Comparison of ENCODE assay signal across 18 cellular contexts in genomic region chr3:46906471-46907058, GRCh38. TPM values are rescaled to one million over a fixed set of nuclear protein-coding genes. Genes with fewer than 3 reads are reported as not detected.
DNase-seq lines count a peak whose midpoint lies in the region; ATAC-seq, FAIRE-seq and TF ChIP-seq lines count a peak whose summit lies in the region.
"Had no signal": no experiment of that assay in that cellular context is flagged by ENCODE, and none has a peak within 500 bp of the region (broad histone marks: within the 10 kb centered on the region; RNA-seq: fewer than 3 reads in every experiment).

No MANE protein-coding gene starts in this region.

- peaks cover 4% of the 10 kb centered on the region; the same call in 1 of the 2 replicates for H3K9me1 ChIP-seq in IMR-90 (ENCODE audit: insufficient read depth, low read length)

- dilution Hi-C loops in IMR-90 (cut with HindIII; ENCODE audit: low sequenced_read_pairs, unreplicated experiment), result no loop called here

- no peak overlapping the region for H2AK5ac ChIP-seq in IMR-90 (ENCODE audit: low read depth, low read length)

- H2BK120ac ChIP-seq in IMR-90 (ENCODE audit: low read depth, low read length), result no peak overlapping the region

- H3K36me3 ChIP-seq in IMR-90 (ENCODE audit: control insufficient read depth, insufficient read depth, low read length) (no peaks in the 10 kb centered on the region), lower lobe of right lung (no peaks in the 10 kb centered on the region), spleen (no peaks in the 10 kb centered on the region)

- H3K18ac ChIP-seq in IMR-90 (ENCODE audit: low read depth, low read length), result no peak overlapping the region

- no peak for TF ChIP-seq RAD21 in A549 (conservative IDR thresholded peaks at IDR 0.05 in 1 of 2, IDR thresholded peaks at IDR 0.05 in 1 of 2)
- no peak for TF ChIP-seq RAD21 in IMR-90 (IDR thresholded peaks at IDR 0.05; ENCODE audit: low read length)

- no peak overlapping the region for H2BK15ac ChIP-seq in IMR-90 (ENCODE audit: low read depth, low read length)

- ATAC-seq in A549 (no peak), IMR-90 (ENCODE audit: low read depth) (no peak), lower lobe of right lung (no peak)

- H3K56ac ChIP-seq in IMR-90 (ENCODE audit: extremely low read depth, insufficient read depth, low read length), result no peak overlapping the region

- no peak overlapping the region for H3K14ac ChIP-seq in IMR-90 (replicated peaks; ENCODE audit: low read depth, low read length)

- peaks cover 9% of the 10 kb centered on the region; the same call in 2 of the 3 replicates for H3K4me1 ChIP-seq in A549
- peaks cover 4% of the 10 kb centered on the region; the same call in 1 of the 2 replicates for H3K4me1 ChIP-seq in IMR-90 (ENCODE audit: control insufficient read depth, insufficient read depth, low read length)
- H3K4me1 ChIP-seq in lower lobe of right lung, result peaks cover 19% of the 10 kb centered on the region
- H3K4me1 ChIP-seq in spleen, result peaks cover 3 to 31% (median 17%) of the 10 kb centered on the region in 6 donors

- no peak overlapping the region for H3K27ac ChIP-seq in A549
- no peak overlapping the region for H3K27ac ChIP-seq in IMR-90 (ENCODE audit: insufficient read depth, low read length)
- H3K27ac ChIP-seq in lower lobe of right lung, result no peak overlapping the region
- no peak overlapping the region for H3K27ac ChIP-seq in spleen
- H3K27ac ChIP-seq: C4-2B had no signal

- no peak overlapping the region for H2AFZ ChIP-seq in IMR-90 (replicated peaks; ENCODE audit: low read length, poor library complexity)

- CTCF ChIA-PET in A549 (lab: Yijun Ruan, JAX), result interaction anchor here (0.6 to 1.0 kb wide), 4 partner anchors 11 to 428 kb away, joined by 3 to 5 read pairs (median 3); no protein-coding TSS in a partner anchor
- CTCF ChIA-PET in IMR-90 (lab: Yijun Ruan, JAX), result no interaction called here

- no peaks in the 10 kb centered on the region for H4K20me1 ChIP-seq in IMR-90 (ENCODE audit: insufficient read depth, low read length)

- TF ChIP-seq POLR2A in A549 (IDR thresholded peaks at IDR 0.05; ENCODE audit: low read length) (no peak), IMR-90 (IDR thresholded peaks at IDR 0.05; ENCODE audit: low read depth, low read length) (no peak), spleen (IDR thresholded peaks at IDR 0.05) (no peak)

- H4K8ac ChIP-seq in IMR-90 (ENCODE audit: low read depth in 2 of 2, low read length in 2 of 2), result no peak overlapping the region

- no peak overlapping the region for H3K4me3 ChIP-seq in A549
- no peak overlapping the region for H3K4me3 ChIP-seq in IMR-90 (ENCODE audit: insufficient read depth, low read depth, low read length)
- no peak overlapping the region for H3K4me3 ChIP-seq in lower lobe of right lung
- no peak overlapping the region for H3K4me3 ChIP-seq in spleen

- BruUV-seq in IMR-90 (replicated peaks; lab: Mats Ljungman, UMichigan), result no TSS peak

- no CpG with 5 or more reads among the region's 4 CpGs for WGBS in A549 (ENCODE audit: missing lambda C conversion rate)
- WGBS in IMR-90 (ENCODE audit: extremely low coverage in 2 of 2, insufficient read length in 1 of 2), 2 experiments, result no CpG with 5 or more reads among the region's 4 CpGs
- WGBS in spleen, 5 donors, result 71 to 88% (median 79%) methylated on average over 3 to 4 of the region's 4 CpGs

- H2BK20ac ChIP-seq in IMR-90 (ENCODE audit: low read depth, low read length), result no peak overlapping the region

- no peaks in the 10 kb centered on the region for H3K9me3 ChIP-seq in A549
- H3K9me3 ChIP-seq in IMR-90 (ENCODE audit: control insufficient read depth, insufficient read depth, low read length), result no peaks in the 10 kb centered on the region
- no peaks in the 10 kb centered on the region for H3K9me3 ChIP-seq in lower lobe of right lung
- H3K9me3 ChIP-seq in spleen, result no peaks in the 10 kb centered on the region

- DNase-seq in A549 (ENCODE audit: low read depth in 1 of 2, low spot score in 1 of 2) (no peak), IMR-90 (no peak), lower lobe of right lung (peak; percentile 20), spleen (peak; percentile 60), hepatic stellate cell (ENCODE audit: low spot score) (no peak), retina (no peak)
- no peak for DNase-seq in activated CD8-positive, alpha-beta memory T cell treated with anti-CD3 and anti-CD28 coated beads, Interleukin-2, amount 50 U/mL, for 48 hours
- DNase-seq: AML-193; HCEC 1CT; NCI-H1092 treated with DMSO at 0.1 percent for 48 hours; NCI-H1694; NCI-H748 treated with DMSO at 0.1 percent for 48 hours; NK-92 treated with Interleukin-12 subunit alpha and Interleukin-12 subunit beta, amount 100 ng/mL, for 24 hours; SHP77 treated with DMSO at 0.1 percent for 48 hours had no signal

- TF ChIP-seq EP300 in A549 (IDR thresholded peaks at IDR 0.05), result no peak

- intact Hi-C loops in IMR-90 (cut with micrococcal nuclease), result loop anchor here (5.0 kb wide), 1 partner anchor 419 kb away; no protein-coding TSS in a partner anchor
- intact Hi-C loops in lower lobe of right lung (cut with DNase I), result no loop called here
- intact Hi-C loops in spleen (cut with DNase I; ENCODE audit: low total_unique reads), result no loop called here

- no peak overlapping the region for H4K5ac ChIP-seq in IMR-90 (ENCODE audit: low read depth, low read length)

- H3K79me1 ChIP-seq in IMR-90 (ENCODE audit: low read depth in 1 of 2, low read length in 2 of 2), result no peaks in the 10 kb centered on the region

- TF ChIP-seq CTCF in A549 (IDR thresholded peaks at IDR 0.05) (no peak), IMR-90 (conservative IDR thresholded peaks at IDR 0.05; ENCODE audit: low read depth, low read length) (no peak), lower lobe of right lung (IDR thresholded peaks at IDR 0.05) (no peak), spleen (IDR thresholded peaks at IDR 0.05 in 8 of 11, conservative IDR thresholded peaks at IDR 0.05 in 3 of 11) (no peak)

- H3K27me3 ChIP-seq in IMR-90 (ENCODE audit: control insufficient read depth, insufficient read depth, low read length) (peaks cover 2% of the 10 kb centered on the region; the same call in 1 of the 2 replicates), lower lobe of right lung (ENCODE audit: low read depth) (peaks cover 4% of the 10 kb centered on the region), spleen (replicated peaks in 1 of 7) (no peaks in the 10 kb centered on the region)

- no peak overlapping the region for H2BK5ac ChIP-seq in IMR-90 (ENCODE audit: low read depth, low read length, poor library complexity, severe bottlenecking)

- peak overlapping the region; percentile 65 for H2AK9ac ChIP-seq in IMR-90 (replicated peaks; ENCODE audit: low read depth, low read length, poor library complexity)

- POLR2A ChIA-PET in A549 (lab: Yijun Ruan, JAX) (no interaction called here), IMR-90 (lab: Charles Lee; ENCODE audit: unreplicated experiment) (no interaction called here)

- H3K9ac ChIP-seq in IMR-90 (ENCODE audit: low read depth, low read length), result no peak overlapping the region

- no peak overlapping the region for H3K4ac ChIP-seq in IMR-90 (ENCODE audit: low read depth, low read length)

- H3K4me2 ChIP-seq in A549 (no peak overlapping the region), IMR-90 (ENCODE audit: low read depth, low read length) (no peak overlapping the region)

- H3K23ac ChIP-seq in IMR-90 (ENCODE audit: low read depth, low read length), result no peak overlapping the region

- H4K91ac ChIP-seq in IMR-90 (ENCODE audit: insufficient read depth, low read depth, low read length), result no peak overlapping the region

- no peak for FAIRE-seq in A549 (lab: Jason Lieb, UNC)
- FAIRE-seq: G401.6, RCC 7860 had no signal

- in situ Hi-C loops in IMR-90 (cut with MboI; ENCODE audit: low sequenced_read_pairs), result no loop called here

TF ChIP-seq in A549, 52 proteins besides CTCF, POLR2A, EP300 and RAD21 (continues in another document):
- TF ChIP-seq ZFP36 (IDR thresholded peaks at IDR 0.05; ENCODE audit: borderline replicate concordance, partially characterized antibody) (peak; percentile 25), FOSB (CRISPR knock-in tag; IDR thresholded peaks at IDR 0.05) (no peak), HOXB13 (CRISPR knock-in tag; IDR thresholded peaks at IDR 0.05; ENCODE audit: low read depth) (no peak), MYC (IDR thresholded peaks at IDR 0.05; ENCODE audit: borderline replicate concordance, low read length) (no peak), EHMT2 (IDR thresholded peaks at IDR 0.05; ENCODE audit: low read depth) (no peak)

RNA-seq across cellular contexts. Expression of gene PTH1R, which starts 29.0 kb away (rescaled TPM):
- polyA plus RNA-seq in A549 (2011; rRNA removed) (0.20 and 0.45 TPM in 2 replicates), A549 (2017; fragmentation: RNase III; extraction: RNeasy Plus Mini Kit Qiagen cat#74134 plus additional on column Dnase treatment) (0.53 to 0.76 TPM (median 0.54 TPM) in 3 replicates), IMR-90 (2012; rRNA removed) (0.15 and 0.56 TPM in 2 replicates), spleen (100 to 1,000 TPM in 1 of 3 donors, 10 to 100 TPM in 2; 61.8 to 190 (median 67.1) TPM)
- 0.63 and 0.83 TPM in 2 replicates for polyA plus RNA-seq in A549 (2012; cell fraction: cytosol; rRNA removed)
- 1.7 and 2.2 TPM in 2 replicates for polyA plus RNA-seq in A549 (2012; cell fraction: nucleus; rRNA removed)
- 0.24 and 0.87 TPM in 2 replicates for polyA minus RNA-seq in A549 (2011; rRNA and poly(A)+ RNA removed)
- total RNA-seq in IMR-90 (2012; rRNA removed) (under 0.01 and 0.18 TPM in 2 replicates), lower lobe of right lung (14.5 TPM), spleen (10 to 100 TPM in 6 of 7 donors, 1 to 10 TPM in 1; 5.1 to 38.7 (median 21.9) TPM)
- polyA plus RNA-seq in IMR-90 (2012; cell fraction: cytosol; rRNA removed), result 0.24 and 0.28 TPM in 2 replicates
- 0.23 and 0.77 TPM in 2 replicates for polyA plus RNA-seq in IMR-90 (2012; cell fraction: nucleus; rRNA removed; ENCODE audit: low replicate concordance)

RNA-seq across cellular contexts. Expression of gene MYL3, which starts 43.3 kb away (rescaled TPM):
- not detected in 2 replicates for polyA plus RNA-seq in A549 (2011; rRNA removed)
- polyA plus RNA-seq in A549 (2012; cell fraction: cytosol; rRNA removed), result 0.09 and 0.13 TPM in 2 replicates
- not detected in 2 replicates for polyA plus RNA-seq in A549 (2012; cell fraction: nucleus; rRNA removed)
- polyA plus RNA-seq in A549 (2017; fragmentation: RNase III; extraction: RNeasy Plus Mini Kit Qiagen cat#74134 plus additional on column Dnase treatment), result 0.25 TPM in 1 of 3 replicates, not detected in the others
- not detected in 2 replicates for polyA minus RNA-seq in A549 (2011; rRNA and poly(A)+ RNA removed)
- not detected in 2 replicates for total RNA-seq in IMR-90 (2012; rRNA removed)
- polyA plus RNA-seq in IMR-90 (2012; rRNA removed), result 0.09 TPM in 1 of 2 replicates, not detected in the other
- polyA plus RNA-seq in IMR-90 (2012; cell fraction: cytosol; rRNA removed), result not detected in 2 replicates
- polyA plus RNA-seq in IMR-90 (2012; cell fraction: nucleus; rRNA removed; ENCODE audit: low replicate concordance), result not detected in 2 replicates
- 2.0 TPM for total RNA-seq in lower lobe of right lung
- 10 to 100 TPM in 2 of 7 donors, 1 to 10 TPM in 5; 1.9 to 16.2 (median 7.3) TPM for total RNA-seq in spleen
- 1 to 10 TPM; 2.6 to 6.7 (median 5.3) TPM for polyA plus RNA-seq in spleen
- total RNA-seq: NCI-H460 had no signal

Comparison
In these comparisons a context has a peak if more than half of its experiments do, and no peak if none do; other contexts are left out.
1. DNase-seq: peak in lower lobe of right lung (single experiment) and spleen (single experiment); none in A549 (0 of 2), IMR-90 (single experiment), hepatic stellate cell (single experiment), retina (single experiment) and activated CD8-positive, alpha-beta memory T cell treated with anti-CD3 and anti-CD28 coated beads, Interleukin-2, amount 50 U/mL, for 48 hours (single experiment).